Comparison of ENCODE assay signal across 8 cellular contexts in genomic region chr21:17513214-17514123, GRCh38. TPM values are rescaled to one million over a fixed set of nuclear protein-coding genes. Genes with fewer than 3 reads are reported as not detected.
DNase-seq lines count a peak whose midpoint lies in the region; ATAC-seq lines count a peak whose summit lies in the region.

No MANE protein-coding gene starts in this region.

- in situ Hi-C loops in Caki2 (cut with HindIII; ENCODE audit: low pct_unique_long_range_greater_than_20kb, low sequenced_read_pairs) (no loop called here), KBM-7 (cut with MboI; ENCODE audit: low pct_unique_long_range_greater_than_20kb, low sequenced_read_pairs) (no loop called here)

- DNase-seq in Caki2 (ENCODE audit: low read depth) = peak; percentile 61
- DNase-seq in KBM-7 = peak; percentile 50
- DNase-seq in activated CD4-positive, alpha-beta T cell treated with anti-CD3 and anti-CD28 coated beads for 48 hours = peak; percentile 36
- DNase-seq in effector CD4-positive, alpha-beta T cell = peak; percentile 4
- peak; percentile 33 to 65 for DNase-seq in lung microvascular endothelial cell (ENCODE audit: low read depth in 2 of 2)
- DNase-seq in stimulated activated naive CD8-positive, alpha-beta T cell treated with anti-CD3 and anti-CD28 coated beads, Interleukin-15, Interleukin-2, amounts not matched to agents 100 U/mL and 50 U/mL, for 24 hours = peak; percentile 19
- no peak for DNase-seq in mucosa of gallbladder (ENCODE audit: low spot score)

- ATAC-seq in GM21528 (IDR thresholded peaks at IDR 0.05; ENCODE audit: low FRiP score, unreplicated experiment) = peak; percentile 47
- ATAC-seq in stimulated activated naive CD8-positive, alpha-beta T cell treated with anti-CD3 and anti-CD28 coated beads, Interleukin-15, Interleukin-2, amounts not matched to agents 100 U/mL and 50 U/mL, for 24 hours = peak; percentile 51

RNA-seq across cellular contexts. Expression of gene CXADR, which starts 0.6 kb away (rescaled TPM):
- 5.3 and 11.5 TPM in 2 replicates for total RNA-seq in Caki2 (2014; rRNA removed; shearing (Covaris generic); ENCODE audit: low replicate concordance)
- total RNA-seq in lung microvascular endothelial cell (36.0 and 77.6 TPM in 2 replicates), mucosa of gallbladder (151 TPM)
